ENCODE assay signal across 8 cellular contexts in genomic region chr19:1883784-1884183, GRCh38. TPM values are rescaled to one million over a fixed set of nuclear protein-coding genes. Genes with fewer than 3 reads are reported as not detected.
DNase-seq lines count a peak whose midpoint lies in the region; ATAC-seq and TF ChIP-seq lines count a peak whose summit lies in the region.

No MANE protein-coding gene starts in this region.

- no peaks in the 10 kb centered on the region for H3K36me3 ChIP-seq in ACC112 (ENCODE audit: insufficient read depth, low read length)
- no peaks in the 10 kb centered on the region for H3K36me3 ChIP-seq in Loucy (ENCODE audit: insufficient read depth, low read length)
- peaks cover 0 to 20% (median 0%) of the 10 kb centered on the region in 3 experiments for H3K36me3 ChIP-seq in naive thymus-derived CD4-positive, alpha-beta T cell (ENCODE audit: control insufficient read depth in 2 of 3, insufficient read depth in 3 of 3, low read length in 3 of 3)

- ATAC-seq in naive thymus-derived CD4-positive, alpha-beta T cell: no peak
- ATAC-seq in sciatic nerve: no peak

- no peak for TF ChIP-seq CTCF in Loucy (conservative IDR thresholded peaks at IDR 0.05; ENCODE audit: low read length)
- no peak for TF ChIP-seq CTCF in chondrocyte (IDR thresholded peaks at IDR 0.05)

- H3F3A ChIP-seq in Loucy (ENCODE audit: low read depth): no peaks in the 10 kb centered on the region

- no peaks in the 10 kb centered on the region for H3K9me3 Mint-ChIP-seq in chondrocyte (ENCODE audit: low read depth)
- H3K9me3 Mint-ChIP-seq in naive thymus-derived CD4-positive, alpha-beta T cell: peaks cover 0 to 2% (median 0%) of the 10 kb centered on the region in 11 donors

- H3K4me1 Mint-ChIP-seq in chondrocyte (ENCODE audit: low read depth): peaks cover 32% of the 10 kb centered on the region
- H3K4me1 Mint-ChIP-seq in naive thymus-derived CD4-positive, alpha-beta T cell: peaks cover 21 to 38% (median 33%) of the 10 kb centered on the region in 7 donors

- peak overlapping the region; percentile 92 for H3K4me3 Mint-ChIP-seq in chondrocyte (ENCODE audit: unreplicated experiment)
- peak overlapping the region; percentile 92 to 100 (median 99) for H3K4me3 Mint-ChIP-seq in naive thymus-derived CD4-positive, alpha-beta T cell

- peaks cover 38% of the 10 kb centered on the region for H4K20me1 ChIP-seq in Loucy (ENCODE audit: insufficient read depth, low read length, poor library complexity, severe bottlenecking)

- H3K36me3 Mint-ChIP-seq in chondrocyte (ENCODE audit: low read depth): no peaks in the 10 kb centered on the region
- peaks cover 3 to 13% (median 4%) of the 10 kb centered on the region in 5 donors for H3K36me3 Mint-ChIP-seq in naive thymus-derived CD4-positive, alpha-beta T cell

- POLR2A ChIA-PET in naive thymus-derived CD4-positive, alpha-beta T cell (lab: Charles Lee): interaction anchor here (0.8 to 5.0 kb wide), 6 partner anchors 7 to 732 kb away, joined by 3 to 57 read pairs (median 11); partner anchors contain the start of gene CIRBP

- H3K9me3 ChIP-seq in Loucy (ENCODE audit: insufficient read depth, low read depth, low read length): no peaks in the 10 kb centered on the region
- no peaks in the 10 kb centered on the region for H3K9me3 ChIP-seq in naive thymus-derived CD4-positive, alpha-beta T cell (ENCODE audit: control insufficient read depth in 2 of 3, low read length in 3 of 3)

- peak overlapping the region; percentile 84 for H3K4me2 ChIP-seq in Loucy (ENCODE audit: low read depth, low read length, poor library complexity, severe bottlenecking)

- CTCF ChIA-PET in naive thymus-derived CD4-positive, alpha-beta T cell (lab: Charles Lee): no interaction called here

- peak overlapping the region; percentile 90 for H3K27ac Mint-ChIP-seq in chondrocyte (ENCODE audit: unreplicated experiment)
- peak overlapping the region; percentile 96 to 100 (median 98) for H3K27ac Mint-ChIP-seq in naive thymus-derived CD4-positive, alpha-beta T cell

- no peak overlapping the region for H3K27ac ChIP-seq in ACC112 (ENCODE audit: low read depth, low read length)
- peak overlapping the region; percentile 86 for H3K27ac ChIP-seq in naive thymus-derived CD4-positive, alpha-beta T cell (ENCODE audit: low read depth, low read length)

- no peak overlapping the region for H2AFZ ChIP-seq in ACC112 (ENCODE audit: low read length, unreplicated experiment)
- H2AFZ ChIP-seq in Loucy (ENCODE audit: low read length): no peak overlapping the region

- DNase-seq in chondrocyte (ENCODE audit: low spot score): no peak
- DNase-seq in naive thymus-derived CD4-positive, alpha-beta T cell: peak in 2 of 9 donors; percentile 33 to 36
- no peak for DNase-seq in sciatic nerve (ENCODE audit: low spot score)
- DNase-seq in T1000 (lab: John Stamatoyannopoulos, UW): no peak
- no peak for DNase-seq in epidermal melanocyte (ENCODE audit: insufficient read length, low spot score)
- DNase-seq in D341Med (ENCODE audit: low spot score): no peak

- H3K27me3 ChIP-seq in ACC112 (ENCODE audit: insufficient read depth, low read length): no peaks in the 10 kb centered on the region
- H3K27me3 ChIP-seq in Loucy (ENCODE audit: insufficient read depth, low read length, poor library complexity, severe bottlenecking): no peaks in the 10 kb centered on the region
- no peaks in the 10 kb centered on the region for H3K27me3 ChIP-seq in naive thymus-derived CD4-positive, alpha-beta T cell (ENCODE audit: control insufficient read depth in 2 of 2, insufficient read depth in 2 of 2, low read length in 2 of 2)

- H3K4me3 ChIP-seq in ACC112 (ENCODE audit: low read depth, low read length) (peak overlapping the region; percentile 97), Loucy (ENCODE audit: low read length, poor library complexity, severe bottlenecking) (peak overlapping the region; percentile 97)
- peak overlapping the region; percentile 73 for H3K4me3 ChIP-seq in naive thymus-derived CD4-positive, alpha-beta T cell (ENCODE audit: low read length)

- peak overlapping the region; percentile 85 for H3K9ac ChIP-seq in Loucy (ENCODE audit: low read depth, low read length, poor library complexity, severe bottlenecking)

- H3K4me1 ChIP-seq in ACC112 (ENCODE audit: control insufficient read depth, insufficient read depth, low read length, unreplicated experiment): peaks cover 7% of the 10 kb centered on the region
- peaks cover 32% of the 10 kb centered on the region for H3K4me1 ChIP-seq in Loucy (ENCODE audit: insufficient read depth, low read length, poor library complexity, severe bottlenecking)
- H3K4me1 ChIP-seq in naive thymus-derived CD4-positive, alpha-beta T cell (ENCODE audit: control insufficient read depth in 2 of 2, insufficient read depth in 2 of 2, low read length in 2 of 2): peaks cover 22 to 31% of the 10 kb centered on the region in 2 donors

- H3K9me2 ChIP-seq in Loucy (replicated peaks; ENCODE audit: low read depth, low read length): no peaks in the 10 kb centered on the region

- intact Hi-C loops in naive thymus-derived CD4-positive, alpha-beta T cell (cut with micrococcal nuclease): loop anchor here in 1 of 2 donors (1.0 kb wide), 1 partner anchor 7 kb away; no protein-coding TSS in a partner anchor
- intact Hi-C loops in sciatic nerve (cut with DNase I): no loop called here

- no peaks in the 10 kb centered on the region for H3K27me3 Mint-ChIP-seq in chondrocyte (ENCODE audit: low read depth)
- no peaks in the 10 kb centered on the region for H3K27me3 Mint-ChIP-seq in naive thymus-derived CD4-positive, alpha-beta T cell

- H3K79me2 ChIP-seq in ACC112 (ENCODE audit: control insufficient read depth, insufficient read depth, low read length, unreplicated experiment) (peaks cover 40% of the 10 kb centered on the region), Loucy (ENCODE audit: insufficient read depth, low read length) (peaks cover 48% of the 10 kb centered on the region)

RNA-seq across cellular contexts. Expression of gene ABHD17A, which starts 1.5 kb away (rescaled TPM):
- total RNA-seq in chondrocyte (54.6 to 60.2 TPM (median 54.6 TPM) in 3 replicates), sciatic nerve (78.9 TPM)
- total RNA-seq in naive thymus-derived CD4-positive, alpha-beta T cell: 100 to 1,000 TPM in 4 of 5 experiments, 10 to 100 TPM in 1; 92.9 to 175 (median 127) TPM
- 100 to 1,000 TPM; 135 to 140 TPM for polyA plus RNA-seq in naive thymus-derived CD4-positive, alpha-beta T cell

RNA-seq across cellular contexts. Expression of gene KLF16, which starts 20.4 kb away (rescaled TPM):
- 25.0 to 38.9 TPM (median 38.9 TPM) in 3 replicates for total RNA-seq in chondrocyte
- 10 to 100 TPM; 20.5 to 65.2 (median 21.1) TPM for total RNA-seq in naive thymus-derived CD4-positive, alpha-beta T cell
- polyA plus RNA-seq in naive thymus-derived CD4-positive, alpha-beta T cell: under 1 TPM; 0.41 to 0.47 TPM
- total RNA-seq in sciatic nerve: 20.2 TPM

RNA-seq across cellular contexts. Expression of gene ADAT3, which starts 21.4 kb away (rescaled TPM):
- total RNA-seq in chondrocyte (3.2 to 4.3 TPM (median 3.6 TPM) in 3 replicates), sciatic nerve (4.3 TPM)
- total RNA-seq in naive thymus-derived CD4-positive, alpha-beta T cell: 10 to 100 TPM in 2 of 5 experiments, 1 to 10 TPM in 3; 3.5 to 13.5 (median 6.1) TPM
- 1 to 10 TPM; 2.2 to 5.9 TPM for polyA plus RNA-seq in naive thymus-derived CD4-positive, alpha-beta T cell

RNA-seq across cellular contexts. Expression of gene SCAMP4, which starts 21.4 kb away (rescaled TPM):
- total RNA-seq in chondrocyte: 51.6 to 57.5 TPM (median 57.4 TPM) in 3 replicates
- 10 to 100 TPM; 17.6 to 35.5 (median 23.0) TPM for total RNA-seq in naive thymus-derived CD4-positive, alpha-beta T cell
- 10 to 100 TPM; 11.8 to 12.8 TPM for polyA plus RNA-seq in naive thymus-derived CD4-positive, alpha-beta T cell
- 53.5 TPM for total RNA-seq in sciatic nerve

RNA-seq across cellular contexts. Expression of gene REXO1, which starts 35.5 kb away (rescaled TPM):
- total RNA-seq in chondrocyte (22.2 to 24.9 TPM (median 24.9 TPM) in 3 replicates), sciatic nerve (34.2 TPM)
- total RNA-seq in naive thymus-derived CD4-positive, alpha-beta T cell: 10 to 100 TPM; 52.7 to 92.6 (median 73.1) TPM
- 1 to 10 TPM; 5.4 to 9.6 TPM for polyA plus RNA-seq in naive thymus-derived CD4-positive, alpha-beta T cell
